In genomic region chr2:238440767-238441166, GRCh38 we compare ENCODE assay signal across 24 cellular contexts. TPM values are rescaled to one million over a fixed set of nuclear protein-coding genes. Genes with fewer than 3 reads are reported as not detected.
DNase-seq lines count a peak whose midpoint lies in the region; ATAC-seq, FAIRE-seq and TF ChIP-seq lines count a peak whose summit lies in the region.
"Had no signal": no experiment of that assay in that cellular context is flagged by ENCODE, and none has a peak within 500 bp of the region (broad histone marks: within the 10 kb centered on the region; RNA-seq: fewer than 3 reads in every experiment).

No MANE protein-coding gene starts in this region.

- intact Hi-C loops in right lobe of liver (cut with DNase I), result no loop called here
- intact Hi-C loops in posterior cingulate gyrus (cut with DNase I), result no loop called here

- no peaks in the 10 kb centered on the region for H3K9me3 ChIP-seq in right lobe of liver
- H3K9me3 ChIP-seq: adrenal gland, vagina had no signal

- peaks cover 41% of the 10 kb centered on the region for H3K36me3 Mint-ChIP-seq in activated naive CD8-positive, alpha-beta T cell treated with anti-CD3 and anti-CD28 coated beads for 36 hours
- peaks cover 29% of the 10 kb centered on the region for H3K36me3 Mint-ChIP-seq in chondrocyte (ENCODE audit: low read depth)

- no peak overlapping the region for H3K4me3 ChIP-seq in right lobe of liver
- H3K4me3 ChIP-seq: adrenal gland, vagina had no signal

- peaks cover 0 to 50% (median 22%) of the 10 kb centered on the region in 4 donors for H3K4me1 ChIP-seq in right lobe of liver

- peaks cover 68% of the 10 kb centered on the region for H3K4me1 Mint-ChIP-seq in stimulated activated naive CD8-positive, alpha-beta T cell treated with anti-CD3 and anti-CD28 coated beads, Interleukin-15, amount 100 ng/mL, for 72 hours
- H3K4me1 Mint-ChIP-seq in activated naive CD8-positive, alpha-beta T cell treated with anti-CD3 and anti-CD28 coated beads for 36 hours, result peaks cover 58% of the 10 kb centered on the region
- H3K4me1 Mint-ChIP-seq in chondrocyte (ENCODE audit: low read depth), result peaks cover 46% of the 10 kb centered on the region
- H3K4me1 Mint-ChIP-seq: endodermal cell had no signal

- peaks cover 0 to 22% (median 3%) of the 10 kb centered on the region in 4 donors for H3K36me3 ChIP-seq in right lobe of liver

- H3K27ac ChIP-seq in right lobe of liver, result peak overlapping the region in 2 of 3 donors; percentile 45 to 64
- H3K27ac ChIP-seq: adrenal gland, HL-60, vagina had no signal

- no peak for DNase-seq in stimulated activated naive CD8-positive, alpha-beta T cell treated with anti-CD3 and anti-CD28 coated beads, Interleukin-15, amount 100 ng/mL, for 72 hours
- DNase-seq in stimulated activated naive CD8-positive, alpha-beta T cell treated with anti-CD3 and anti-CD28 coated beads, Interleukin-15, Interleukin-2, amounts not matched to agents 100 U/mL and 50 U/mL, for 24 hours, result no peak
- no peak for DNase-seq in activated naive CD8-positive, alpha-beta T cell treated with anti-CD3 and anti-CD28 coated beads for 36 hours
- DNase-seq in right lobe of liver, result no peak
- no peak for DNase-seq in chondrocyte (ENCODE audit: low spot score)
- DNase-seq in GM12892 (ENCODE audit: insufficient read length), result no peak
- DNase-seq in posterior cingulate gyrus, result no peak
- no peak for DNase-seq in NOMO-1 treated with DMSO at 0.1 percent for 48 hours (lab: John Stamatoyannopoulos, UW; ENCODE audit: unreplicated experiment)
- DNase-seq: activated CD4-positive, alpha-beta T cell treated with anti-CD3 and anti-CD28 coated beads, Interleukin-2, amount 50 U/mL, for 48 hours; caudate nucleus; endodermal cell; hippocampal formation; kidney glomerular epithelial cell; NCI-H2029 treated with DMSO at 0.1 percent for 48 hours; NCI-H526; nucleus accumbens; stimulated activated CD4-positive, alpha-beta T cell treated with anti-CD3 and anti-CD28 coated beads, Interleukin-1b, Interleukin-23, amount 100 ng/mL, for 48 hours had no signal

- FAIRE-seq in GM12892 (lab: Jason Lieb, UNC), result no peak
- FAIRE-seq: D721Med had no signal

- H3K27me3 ChIP-seq in right lobe of liver, result no peaks in the 10 kb centered on the region
- H3K27me3 ChIP-seq: adrenal gland, vagina had no signal

- WGBS in right lobe of liver (ENCODE audit: insufficient coverage, low coverage, low lambda C conversion rate, missing lambda C conversion rate), result 96% methylated on average over 5 of the region's 11 CpGs

- no peaks in the 10 kb centered on the region for H3K9me3 Mint-ChIP-seq in stimulated activated naive CD8-positive, alpha-beta T cell treated with anti-CD3 and anti-CD28 coated beads, Interleukin-15, amount 100 ng/mL, for 72 hours
- H3K9me3 Mint-ChIP-seq in activated naive CD8-positive, alpha-beta T cell treated with anti-CD3 and anti-CD28 coated beads for 36 hours, result no peaks in the 10 kb centered on the region
- H3K9me3 Mint-ChIP-seq in chondrocyte (ENCODE audit: low read depth), result no peaks in the 10 kb centered on the region
- H3K9me3 Mint-ChIP-seq: activated T-helper 1 cell treated with anti-CD3 and anti-CD28 coated beads, Interleukin-12 subunit alpha, Interleukin-12 subunit beta, Interleukin-2, Interleukin-4 antibody, amounts not matched to agents 30 ng/mL and 10 ng/mL and 1 ng/mL, durations not matched to agents 14 hours and 24 hours and 36 hours; endodermal cell; mesothelial cell of epicardium had no signal

- ATAC-seq in stimulated activated naive CD8-positive, alpha-beta T cell treated with anti-CD3 and anti-CD28 coated beads, Interleukin-15, amount 100 ng/mL, for 72 hours, result no peak
- no peak for ATAC-seq in stimulated activated naive CD8-positive, alpha-beta T cell treated with anti-CD3 and anti-CD28 coated beads, Interleukin-15, Interleukin-2, amounts not matched to agents 100 U/mL and 50 U/mL, for 24 hours
- ATAC-seq in right lobe of liver, result no peak
- ATAC-seq: sciatic nerve had no signal

- TF ChIP-seq CTCF in right lobe of liver (IDR thresholded peaks at IDR 0.05) (no peak), chondrocyte (IDR thresholded peaks at IDR 0.05) (no peak)

- no peak overlapping the region for H3K4me3 Mint-ChIP-seq in stimulated activated naive CD8-positive, alpha-beta T cell treated with anti-CD3 and anti-CD28 coated beads, Interleukin-15, amount 100 ng/mL, for 72 hours
- H3K4me3 Mint-ChIP-seq in activated naive CD8-positive, alpha-beta T cell treated with anti-CD3 and anti-CD28 coated beads for 36 hours, result no peak overlapping the region
- H3K4me3 Mint-ChIP-seq in chondrocyte (ENCODE audit: unreplicated experiment), result no peak overlapping the region
- H3K4me3 Mint-ChIP-seq: activated T-helper 1 cell treated with anti-CD3 and anti-CD28 coated beads, Interleukin-12 subunit alpha, Interleukin-12 subunit beta, Interleukin-2, Interleukin-4 antibody, amounts not matched to agents 30 ng/mL and 10 ng/mL and 1 ng/mL, durations not matched to agents 14 hours and 24 hours and 36 hours; endodermal cell; mesothelial cell of epicardium had no signal

- H3K27ac Mint-ChIP-seq in stimulated activated naive CD8-positive, alpha-beta T cell treated with anti-CD3 and anti-CD28 coated beads, Interleukin-15, amount 100 ng/mL, for 72 hours, result peak overlapping the region; percentile 96 to 97
- H3K27ac Mint-ChIP-seq in activated naive CD8-positive, alpha-beta T cell treated with anti-CD3 and anti-CD28 coated beads for 36 hours, result peak overlapping the region; percentile 79
- H3K27ac Mint-ChIP-seq in chondrocyte (ENCODE audit: unreplicated experiment), result no peak overlapping the region
- H3K27ac Mint-ChIP-seq: endodermal cell had no signal

- no peak for TF ChIP-seq POLR2A in right lobe of liver (IDR thresholded peaks at IDR 0.05)
- TF ChIP-seq POLR2A in GM12892 (IDR thresholded peaks at IDR 0.05; ENCODE audit: low read depth, low read length), result no peak

- no peaks in the 10 kb centered on the region for H3K27me3 Mint-ChIP-seq in stimulated activated naive CD8-positive, alpha-beta T cell treated with anti-CD3 and anti-CD28 coated beads, Interleukin-15, amount 100 ng/mL, for 72 hours
- no peaks in the 10 kb centered on the region for H3K27me3 Mint-ChIP-seq in activated naive CD8-positive, alpha-beta T cell treated with anti-CD3 and anti-CD28 coated beads for 36 hours
- no peaks in the 10 kb centered on the region for H3K27me3 Mint-ChIP-seq in chondrocyte (ENCODE audit: low read depth)

RNA-seq across cellular contexts. Expression of gene ASB1, which starts 14.0 kb away (rescaled TPM):
- total RNA-seq in activated naive CD8-positive, alpha-beta T cell treated with anti-CD3 and anti-CD28 coated beads for 36 hours, result 10 to 100 TPM; 40.2 to 47.0 TPM
- 10 to 100 TPM in 2 of 6 experiments, 1 to 10 TPM in 4; 6.3 to 18.2 (median 8.4) TPM for total RNA-seq in right lobe of liver
- total RNA-seq in chondrocyte, result 31.0 to 37.9 TPM (median 34.5 TPM) in 3 replicates
- 8.9 TPM for polyA plus RNA-seq in GM12892 (2012; ENCODE audit: missing spikeins)
